ENCODE assay signal across 9 cellular contexts in genomic region chr3:53890726-53891499, GRCh38.
A peak's percentile ranks its signal among the peaks of the same experiment; 100 is the strongest.
DNase-seq lines count a peak whose midpoint lies in the region; ATAC-seq lines count a peak whose summit lies in the region.
"Had no signal": no experiment of that assay in that cellular context is flagged by ENCODE, and none has a peak within 500 bp of the region (broad histone marks: within the 10 kb centered on the region; RNA-seq: fewer than 3 reads in every experiment).

No MANE protein-coding gene starts in this region.

- peak; percentile 22 for DNase-seq in NCI-H2029 (lab: John Stamatoyannopoulos, UW)
- DNase-seq in NCI-H2029 treated with DMSO at 0.1 percent for 48 hours (lab: John Stamatoyannopoulos, UW): no peak
- DNase-seq in NCI-H748 treated with DMSO at 0.1 percent for 48 hours (lab: John Stamatoyannopoulos, UW): peak; percentile 10
- peak; percentile 24 for DNase-seq in activated gamma-delta T cell treated with anti-CD3 and anti-CD28 coated beads, Interleukin-2, amount 50 U/mL, for 16 hours (ENCODE audit: low read depth)
- DNase-seq in germinal center (ENCODE audit: low spot score): peak; percentile 38
- DNase-seq in pons (ENCODE audit: low spot score): peak; percentile 40
- no peak for DNase-seq in NCI-H226
- DNase-seq: DND-41 had no signal

- no peak for ATAC-seq in HG02678 (IDR thresholded peaks at IDR 0.05; ENCODE audit: unreplicated experiment)

Comparison
In these comparisons a context has a peak if more than half of its experiments do, and no peak if none do; other contexts are left out.
1. DNase-seq: peak in NCI-H2029 (single experiment), NCI-H748 treated with DMSO at 0.1 percent for 48 hours (single experiment), activated gamma-delta T cell treated with anti-CD3 and anti-CD28 coated beads, Interleukin-2, amount 50 U/mL, for 16 hours (single experiment), germinal center (single experiment) and pons (single experiment); none in NCI-H2029 treated with DMSO at 0.1 percent for 48 hours (single experiment) and NCI-H226 (single experiment).